In the genomic region with DNA sequence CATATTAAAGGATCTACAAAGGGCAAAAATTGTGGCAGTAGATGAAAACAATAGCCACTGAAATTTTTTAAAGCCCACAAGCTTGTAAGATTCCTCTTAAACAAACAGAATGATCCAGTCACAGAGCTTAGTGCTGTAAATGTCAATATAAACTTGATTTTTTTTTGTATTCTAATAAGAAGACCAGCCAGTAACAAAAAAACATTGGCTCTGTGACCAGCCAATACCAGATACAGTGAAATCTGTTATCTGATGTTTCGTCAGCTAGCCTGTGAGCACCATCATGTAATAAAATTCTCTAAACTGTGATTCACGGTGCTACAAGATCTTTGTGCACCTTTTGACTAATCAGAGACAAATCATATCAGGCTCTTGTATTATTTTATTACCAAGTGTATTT, we compare ENCODE assay signal across 1 cellular context.
TF ChIP-seq lines count a peak whose summit lies in the region.

No MANE protein-coding gene starts in this region.

TF ChIP-seq in IMR-90, 13 proteins besides CTCF, POLR2A, EP300 and RAD21:
- TF ChIP-seq, protein P1, sequence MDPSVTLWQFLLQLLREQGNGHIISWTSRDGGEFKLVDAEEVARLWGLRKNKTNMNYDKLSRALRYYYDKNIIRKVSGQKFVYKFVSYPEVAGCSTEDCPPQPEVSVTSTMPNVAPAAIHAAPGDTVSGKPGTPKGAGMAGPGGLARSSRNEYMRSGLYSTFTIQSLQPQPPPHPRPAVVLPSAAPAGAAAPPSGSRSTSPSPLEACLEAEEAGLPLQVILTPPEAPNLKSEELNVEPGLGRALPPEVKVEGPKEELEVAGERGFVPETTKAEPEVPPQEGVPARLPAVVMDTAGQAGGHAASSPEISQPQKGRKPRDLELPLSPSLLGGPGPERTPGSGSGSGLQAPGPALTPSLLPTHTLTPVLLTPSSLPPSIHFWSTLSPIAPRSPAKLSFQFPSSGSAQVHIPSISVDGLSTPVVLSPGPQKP (IDR thresholded peaks at IDR 0.05; ENCODE audit: borderline replicate concordance, low read depth, low read length) = no peak
- TF ChIP-seq RFX5 (IDR thresholded peaks at IDR 0.05; ENCODE audit: low read depth, low read length) = no peak
- peak; percentile 81 for TF ChIP-seq CEBPB (IDR thresholded peaks at IDR 0.05; ENCODE audit: low read depth, low read length)
- no peak for TF ChIP-seq SMC3 (IDR thresholded peaks at IDR 0.05; ENCODE audit: low read depth, low read length)
- TF ChIP-seq MXI1 (IDR thresholded peaks at IDR 0.05; ENCODE audit: borderline replicate concordance, low read depth, low read length) = no peak
- TF ChIP-seq, protein P2, sequence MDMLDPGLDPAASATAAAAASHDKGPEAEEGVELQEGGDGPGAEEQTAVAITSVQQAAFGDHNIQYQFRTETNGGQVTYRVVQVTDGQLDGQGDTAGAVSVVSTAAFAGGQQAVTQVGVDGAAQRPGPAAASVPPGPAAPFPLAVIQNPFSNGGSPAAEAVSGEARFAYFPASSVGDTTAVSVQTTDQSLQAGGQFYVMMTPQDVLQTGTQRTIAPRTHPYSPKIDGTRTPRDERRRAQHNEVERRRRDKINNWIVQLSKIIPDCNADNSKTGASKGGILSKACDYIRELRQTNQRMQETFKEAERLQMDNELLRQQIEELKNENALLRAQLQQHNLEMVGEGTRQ (IDR thresholded peaks at IDR 0.05; ENCODE audit: low read depth, low read length) = no peak
- TF ChIP-seq MAFK (IDR thresholded peaks at IDR 0.05; ENCODE audit: low read depth, low read length) = no peak
- no peak for TF ChIP-seq RCOR1 (IDR thresholded peaks at IDR 0.05; ENCODE audit: insufficient replicate concordance, low read length)
- TF ChIP-seq NFE2L2 (IDR thresholded peaks at IDR 0.05; ENCODE audit: low read depth, low read length) = no peak
- TF ChIP-seq BHLHE40 (IDR thresholded peaks at IDR 0.05; ENCODE audit: low read depth, low read length) = 0 out of 2 replicates have a peak, but pooled peaks have one; percentile 3
